Comparison of ENCODE assay signal across 9 cellular contexts in genomic region chr2:197356136-197356535, GRCh38. TPM values are rescaled to one million over a fixed set of nuclear protein-coding genes. Genes with fewer than 3 reads are reported as not detected.
DNase-seq lines count a peak whose midpoint lies in the region; ATAC-seq and TF ChIP-seq lines count a peak whose summit lies in the region.
"Had no signal": no experiment of that assay in that cellular context is flagged by ENCODE, and none has a peak within 500 bp of the region (broad histone marks: within the 10 kb centered on the region; RNA-seq: fewer than 3 reads in every experiment).

No MANE protein-coding gene starts in this region.

- H3K4me1 ChIP-seq in BE2C: peaks cover 3% of the 10 kb centered on the region; the same call in 1 of the 2 replicates
- peaks cover 10% of the 10 kb centered on the region for H3K4me1 ChIP-seq in hepatocyte (ENCODE audit: insufficient read depth)

- peaks cover 4% of the 10 kb centered on the region for H3K9me3 Mint-ChIP-seq in T-helper 2 cell treated with Interferon-gamma antibody and Interleukin-4, amounts not matched to agents 5 μg/mL and 100 μg/mL, for 36 hours

- H3K4me3 Mint-ChIP-seq in T-helper 2 cell treated with Interferon-gamma antibody and Interleukin-4, amounts not matched to agents 5 μg/mL and 100 μg/mL, for 36 hours: peak overlapping the region; percentile 11

- no peaks in the 10 kb centered on the region for H3K9me2 ChIP-seq in hepatocyte (replicated peaks; ENCODE audit: insufficient read depth)

- H3K4me1 Mint-ChIP-seq in T-helper 2 cell treated with Interferon-gamma antibody and Interleukin-4, amounts not matched to agents 5 μg/mL and 100 μg/mL, for 36 hours (ENCODE audit: low read depth): peaks cover 19% of the 10 kb centered on the region

- no peaks in the 10 kb centered on the region for H3K36me3 Mint-ChIP-seq in T-helper 2 cell treated with Interferon-gamma antibody and Interleukin-4, amounts not matched to agents 5 μg/mL and 100 μg/mL, for 36 hours (ENCODE audit: low read depth)

- no peak overlapping the region for H2AFZ ChIP-seq in hepatocyte

- no peak overlapping the region for H3K4me2 ChIP-seq in hepatocyte

- H3K4me3 ChIP-seq in BE2C (ENCODE audit: low read depth, low read length) (no peak overlapping the region), GM12875 (ENCODE audit: low read depth, low read length) (no peak overlapping the region), hepatocyte (no peak overlapping the region)
- H3K4me3 ChIP-seq: SJSA1 had no signal

- 83% methylated on average over 5 of the region's 5 CpGs for WGBS in hepatocyte (ENCODE audit: low lambda C conversion rate, missing lambda C conversion rate)

- H3K27ac Mint-ChIP-seq in T-helper 2 cell treated with Interferon-gamma antibody and Interleukin-4, amounts not matched to agents 5 μg/mL and 100 μg/mL, for 36 hours: no peak overlapping the region

- no peaks in the 10 kb centered on the region for H3K27me3 Mint-ChIP-seq in T-helper 2 cell treated with Interferon-gamma antibody and Interleukin-4, amounts not matched to agents 5 μg/mL and 100 μg/mL, for 36 hours (ENCODE audit: low read depth)

- no peaks in the 10 kb centered on the region for H4K20me1 ChIP-seq in hepatocyte (ENCODE audit: insufficient read depth, poor library complexity, severe bottlenecking)

- no peaks in the 10 kb centered on the region for H3K9me3 ChIP-seq in BE2C
- no peaks in the 10 kb centered on the region for H3K9me3 ChIP-seq in hepatocyte (ENCODE audit: low read depth)
- H3K9me3 ChIP-seq: SJSA1 had no signal

- H3K27ac ChIP-seq in hepatocyte: no peak overlapping the region
- H3K27ac ChIP-seq: SJSA1 had no signal

- ATAC-seq in HG02588 (IDR thresholded peaks at IDR 0.05; ENCODE audit: unreplicated experiment) (no peak), GM18873 (IDR thresholded peaks at IDR 0.05; ENCODE audit: low FRiP score, unreplicated experiment) (no peak)

- TF ChIP-seq CTCF in BE2C (IDR thresholded peaks at IDR 0.05; ENCODE audit: low read depth, low read length) (peak; percentile 56), GM12875 (IDR thresholded peaks at IDR 0.05; ENCODE audit: borderline replicate concordance, insufficient read depth, low read depth, low read length) (peak; percentile 14; the same call in 1 of the 2 replicates), hepatocyte (IDR thresholded peaks at IDR 0.05; ENCODE audit: poor library complexity) (peak; percentile 20)

- no peak for DNase-seq in BE2C
- DNase-seq in T-helper 2 cell treated with Interferon-gamma antibody and Interleukin-4, amounts not matched to agents 5 μg/mL and 100 μg/mL, for 36 hours (ENCODE audit: low spot score): no peak
- DNase-seq in hepatocyte (ENCODE audit: low spot score): no peak
- no peak for DNase-seq in hypothalamus (lab: John Stamatoyannopoulos, UW)
- no peak for DNase-seq in NCI-H1694 (lab: John Stamatoyannopoulos, UW)

- no peaks in the 10 kb centered on the region for H3K79me2 ChIP-seq in hepatocyte

- no peaks in the 10 kb centered on the region for H3K36me3 ChIP-seq in BE2C
- H3K36me3 ChIP-seq in hepatocyte (replicated peaks; ENCODE audit: insufficient read depth, low read depth): no peaks in the 10 kb centered on the region
- H3K36me3 ChIP-seq: SJSA1 had no signal

- H3K27me3 ChIP-seq in BE2C: no peaks in the 10 kb centered on the region
- H3K27me3 ChIP-seq in hepatocyte: no peaks in the 10 kb centered on the region
- H3K27me3 ChIP-seq: SJSA1 had no signal

RNA-seq across cellular contexts. Expression of gene ANKRD44, which starts 45.6 kb away (rescaled TPM):
- 14.4 TPM for polyA plus RNA-seq in BE2C (2012; ENCODE audit: insufficient read depth, insufficient read length, low read depth)
- total RNA-seq in hepatocyte: 5.9 and 7.5 TPM in 2 replicates
- polyA plus RNA-seq in hepatocyte: 1.7 and 9.1 TPM in 2 replicates
